Comparison of ENCODE assay signal across 8 cellular contexts in genomic region chr11:114340311-114341131, GRCh38. TPM values are rescaled to one million over a fixed set of nuclear protein-coding genes. Genes with fewer than 3 reads are reported as not detected.
DNase-seq lines count a peak whose midpoint lies in the region; ATAC-seq, FAIRE-seq and TF ChIP-seq lines count a peak whose summit lies in the region.

No MANE protein-coding gene starts in this region.

- DNase-seq in DMS153 treated with DMSO at 0.1 percent for 48 hours (lab: John Stamatoyannopoulos, UW; ENCODE audit: unreplicated experiment) = peak; percentile 50
- peak; percentile 66 for DNase-seq in HFF-Myc (ENCODE audit: extremely low read depth, low read depth)
- peak; percentile 52 for DNase-seq in NCI-H2227 treated with DMSO at 0.1 percent for 48 hours (lab: John Stamatoyannopoulos, UW)
- DNase-seq in activated B cell treated with CpG ODN at 0.5 μM for 24 hours = no peak
- DNase-seq in endothelial cell (ENCODE audit: low spot score) = peak; percentile 39
- peak; percentile 32 for DNase-seq in mucosa of gallbladder (ENCODE audit: low spot score)
- peak; percentile 66 for DNase-seq in urothelium cell line (ENCODE audit: low spot score)

- ATAC-seq in activated B cell treated with CpG ODN at 0.5 μM for 24 hours (ENCODE audit: low read depth) (peak; percentile 49), GM19452 (IDR thresholded peaks at IDR 0.05; ENCODE audit: unreplicated experiment) (no peak)

- H3K9me3 Mint-ChIP-seq in activated B cell treated with CpG ODN at 0.5 μM for 24 hours = peaks cover 5% of the 10 kb centered on the region
- no peaks in the 10 kb centered on the region for H3K9me3 Mint-ChIP-seq in endothelial cell (ENCODE audit: unreplicated experiment)

- H3K36me3 Mint-ChIP-seq in activated B cell treated with CpG ODN at 0.5 μM for 24 hours (ENCODE audit: low read depth) (no peaks in the 10 kb centered on the region), endothelial cell (ENCODE audit: low read depth, unreplicated experiment) (no peaks in the 10 kb centered on the region)

- FAIRE-seq in urothelium cell line (lab: Jason Lieb, UNC) = peak; percentile 82

- POLR2A ChIA-PET in activated B cell treated with CpG ODN at 0.5 μM for 24 hours (lab: Charles Lee) = no interaction called here

- H3K27me3 Mint-ChIP-seq in activated B cell treated with CpG ODN at 0.5 μM for 24 hours (peaks cover 3% of the 10 kb centered on the region), endothelial cell (ENCODE audit: unreplicated experiment) (no peaks in the 10 kb centered on the region)

- H3K27ac Mint-ChIP-seq in activated B cell treated with CpG ODN at 0.5 μM for 24 hours = no peak overlapping the region
- H3K27ac Mint-ChIP-seq in endothelial cell (ENCODE audit: unreplicated experiment) = peak overlapping the region; percentile 84

- CTCF ChIA-PET in activated B cell treated with CpG ODN at 0.5 μM for 24 hours (lab: Charles Lee) = interaction anchor here (0.8 to 1.3 kb wide), 4 partner anchors 64 to 1027 kb away, joined by 3 to 6 read pairs (median 4); no protein-coding TSS in a partner anchor

- H3K4me3 ChIP-seq in HFF-Myc (replicated peaks; ENCODE audit: low read depth, low read length) = no peak overlapping the region

- H3K4me3 Mint-ChIP-seq in activated B cell treated with CpG ODN at 0.5 μM for 24 hours = peak overlapping the region; percentile 42
- no peak overlapping the region for H3K4me3 Mint-ChIP-seq in endothelial cell (ENCODE audit: unreplicated experiment)

- intact Hi-C loops in activated B cell treated with CpG ODN at 0.5 μM for 24 hours (cut with micrococcal nuclease) = loop anchor here (1.0 to 5.0 kb wide), 3 partner anchors 98 to 792 kb away; partner anchors contain the start of gene REXO2

- H3K4me1 Mint-ChIP-seq in activated B cell treated with CpG ODN at 0.5 μM for 24 hours = peaks cover 5% of the 10 kb centered on the region
- peaks cover 10% of the 10 kb centered on the region for H3K4me1 Mint-ChIP-seq in endothelial cell (ENCODE audit: unreplicated experiment)

- TF ChIP-seq CTCF in HFF-Myc (IDR thresholded peaks at IDR 0.05; ENCODE audit: low read depth, low read length, missing control alignments) (peak; percentile 82), activated B cell treated with CpG ODN at 0.5 μM for 24 hours (IDR thresholded peaks at IDR 0.05) (peak; percentile 34), endothelial cell (IDR thresholded peaks at IDR 0.05; ENCODE audit: unreplicated experiment) (peak; percentile 75)

RNA-seq across cellular contexts. Expression of gene NNMT, which starts 44.3 kb away (rescaled TPM):
- total RNA-seq in activated B cell treated with CpG ODN at 0.5 μM for 24 hours (not detected in 2 replicates), endothelial cell (ENCODE audit: unreplicated experiment) (not detected), mucosa of gallbladder (49.6 TPM)

RNA-seq across cellular contexts. Expression of gene C11orf71, which starts 59.8 kb away (rescaled TPM):
- total RNA-seq in activated B cell treated with CpG ODN at 0.5 μM for 24 hours = 9.5 and 11.1 TPM in 2 replicates
- total RNA-seq in endothelial cell (ENCODE audit: unreplicated experiment) = 6.7 TPM
- 12.3 TPM for total RNA-seq in mucosa of gallbladder

RNA-seq across cellular contexts. Expression of gene RBM7, which starts 59.9 kb away (rescaled TPM):
- total RNA-seq in activated B cell treated with CpG ODN at 0.5 μM for 24 hours = 33.6 and 34.1 TPM in 2 replicates
- 44.8 TPM for total RNA-seq in endothelial cell (ENCODE audit: unreplicated experiment)
- total RNA-seq in mucosa of gallbladder = 21.1 TPM

Comparison
In these comparisons a context has a peak if more than half of its experiments do, and no peak if none do; other contexts are left out.
1. RNA of gene NNMT, which starts 44.3 kb away (total RNA-seq): 49.6 TPM in mucosa of gallbladder (single experiment); not detected in activated B cell treated with CpG ODN at 0.5 μM for 24 hours and not detected in endothelial cell (single experiment); every median in the first group is over 10 times any median in the second.
2. Peak in every context shown above with its lines, with median percentiles within 50 percentile points of each other: CTCF ChIP-seq.